In genomic region chr18:57397440-57397839, GRCh38 we compare ENCODE assay signal across 1 cellular context.
TF ChIP-seq lines count a peak whose summit lies in the region.

No MANE protein-coding gene starts in this region.

TF ChIP-seq in K562, 482 proteins besides CTCF, POLR2A, EP300 and RAD21 (continued from another document):
- TF ChIP-seq AFF4 (CRISPR knock-in tag; IDR thresholded peaks at IDR 0.05) (no peak), HMG20B (CRISPR knock-in tag; IDR thresholded peaks at IDR 0.05) (no peak), SRSF7 (optimal IDR thresholded peaks at IDR 0.05; ENCODE audit: low read depth, low read length) (no peak), FOXO4 (CRISPR knock-in tag; IDR thresholded peaks at IDR 0.05) (no peak), GABPB1 (CRISPR knock-in tag; IDR thresholded peaks at IDR 0.05) (no peak), BCL6 (CRISPR knock-in tag; IDR thresholded peaks at IDR 0.05) (no peak), JUND (IDR thresholded peaks at IDR 0.05; ENCODE audit: borderline replicate concordance, low read depth, low read length) (peak; percentile 64; the same call in 1 of the 2 replicates), JUND (tag; IDR thresholded peaks at IDR 0.05; ENCODE audit: borderline replicate concordance, low read depth, low read length) (peak; percentile 40; the same call in 1 of the 3 replicates), SNRNP70 (optimal IDR thresholded peaks at IDR 0.05; ENCODE audit: low read depth, low read length) (no peak), TFAM (CRISPR knock-in tag; conservative IDR thresholded peaks at IDR 0.05) (no peak), JUN (IDR thresholded peaks at IDR 0.05; ENCODE audit: borderline replicate concordance, low read depth, low read length) (0 out of 2 replicates have a peak, but pooled peaks have one; percentile 33), JUN (CRISPR knock-in tag; IDR thresholded peaks at IDR 0.05; ENCODE audit: borderline replicate concordance) (no peak), CCNT2 (IDR thresholded peaks at IDR 0.05; ENCODE audit: borderline replicate concordance, extremely low read depth, insufficient read length, low read depth, low read length) (no peak), EWSR1 (IDR thresholded peaks at IDR 0.05; ENCODE audit: borderline replicate concordance, low read depth, partially characterized antibody) (no peak), ATF3 (IDR thresholded peaks at IDR 0.05) (peak; percentile 79), ATF3 (CRISPR knock-in tag; conservative IDR thresholded peaks at IDR 0.05) (no peak), TOE1 (IDR thresholded peaks at IDR 0.05; ENCODE audit: borderline replicate concordance) (no peak), TOE1 (CRISPR knock-in tag; IDR thresholded peaks at IDR 0.05; ENCODE audit: borderline replicate concordance, low read depth) (no peak), ZNF707 (CRISPR knock-in tag; conservative IDR thresholded peaks at IDR 0.05) (no peak), ZNF347 (CRISPR knock-in tag; IDR thresholded peaks at IDR 0.05; ENCODE audit: low read depth) (no peak), ZNF512 (tag; IDR thresholded peaks at IDR 0.05) (no peak), ZNF277 (CRISPR knock-in tag; IDR thresholded peaks at IDR 0.05; ENCODE audit: borderline replicate concordance) (no peak), CHD1 (IDR thresholded peaks at IDR 0.05; ENCODE audit: low read length) (no peak), HNRNPLL (IDR thresholded peaks at IDR 0.05; ENCODE audit: low read depth, low read length, poor library complexity, severe bottlenecking) (no peak), GTF2B (IDR thresholded peaks at IDR 0.05; ENCODE audit: extremely low read depth, insufficient read length) (no peak), SIRT6 (IDR thresholded peaks at IDR 0.05; ENCODE audit: low read depth, low read length) (no peak), TCF15 (CRISPR knock-in tag; IDR thresholded peaks at IDR 0.05) (no peak)
